Comparison of ENCODE assay signal across 1 cellular context in the genomic region with DNA sequence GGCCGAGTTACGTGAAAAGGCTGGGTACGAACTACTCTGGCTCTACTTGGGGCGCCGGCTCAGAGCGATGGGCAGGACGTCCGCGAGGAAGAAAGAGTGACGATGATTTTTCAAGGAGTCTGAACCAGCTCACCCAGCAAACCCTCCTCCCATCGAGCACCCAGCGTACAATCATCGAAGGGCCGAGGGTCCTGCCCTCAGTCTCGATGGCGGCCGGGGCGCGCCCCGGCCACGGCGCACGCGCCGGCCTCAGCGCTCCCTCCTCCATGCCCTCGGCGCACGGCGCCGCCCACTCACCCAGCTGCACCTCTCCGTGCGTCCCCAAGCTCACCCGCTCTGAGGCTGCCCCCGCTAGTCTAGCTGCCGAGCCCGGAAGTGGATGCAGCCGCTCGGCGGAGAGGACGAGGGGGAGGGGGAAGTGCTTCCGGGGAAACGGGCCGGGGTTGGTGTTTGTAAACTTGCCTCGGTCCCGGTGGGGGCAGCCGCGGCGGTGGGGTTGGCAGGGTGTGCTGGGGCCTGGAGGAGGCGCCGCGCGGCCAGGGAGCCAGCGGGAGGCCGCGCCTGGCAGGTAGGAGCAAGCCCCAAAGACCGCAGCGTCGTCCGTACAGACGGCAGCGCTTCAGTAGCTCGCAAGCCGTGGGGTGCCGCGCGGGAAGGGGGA.
TF ChIP-seq lines count a peak whose summit lies in the region.

A gene with protein sequence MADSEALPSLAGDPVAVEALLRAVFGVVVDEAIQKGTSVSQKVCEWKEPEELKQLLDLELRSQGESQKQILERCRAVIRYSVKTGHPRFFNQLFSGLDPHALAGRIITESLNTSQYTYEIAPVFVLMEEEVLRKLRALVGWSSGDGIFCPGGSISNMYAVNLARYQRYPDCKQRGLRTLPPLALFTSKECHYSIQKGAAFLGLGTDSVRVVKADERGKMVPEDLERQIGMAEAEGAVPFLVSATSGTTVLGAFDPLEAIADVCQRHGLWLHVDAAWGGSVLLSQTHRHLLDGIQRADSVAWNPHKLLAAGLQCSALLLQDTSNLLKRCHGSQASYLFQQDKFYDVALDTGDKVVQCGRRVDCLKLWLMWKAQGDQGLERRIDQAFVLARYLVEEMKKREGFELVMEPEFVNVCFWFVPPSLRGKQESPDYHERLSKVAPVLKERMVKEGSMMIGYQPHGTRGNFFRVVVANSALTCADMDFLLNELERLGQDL (minus strand): TSS at position 656 of the 661 bp plus-strand sequence. CDS start 7,455 bp downstream, outside the sequence.
A gene with protein sequence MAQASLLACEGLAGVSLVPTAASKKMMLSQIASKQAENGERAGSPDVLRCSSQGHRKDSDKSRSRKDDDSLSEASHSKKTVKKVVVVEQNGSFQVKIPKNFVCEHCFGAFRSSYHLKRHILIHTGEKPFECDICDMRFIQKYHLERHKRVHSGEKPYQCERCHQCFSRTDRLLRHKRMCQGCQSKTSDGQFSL (plus strand): TSS at position 453 of the 661 bp plus-strand sequence. CDS start 1,262 bp downstream, outside the sequence.

TF ChIP-seq in GM12878, 131 proteins besides CTCF, POLR2A, EP300 and RAD21 (continued from another document and continues in another):
- TF ChIP-seq, protein P1, sequence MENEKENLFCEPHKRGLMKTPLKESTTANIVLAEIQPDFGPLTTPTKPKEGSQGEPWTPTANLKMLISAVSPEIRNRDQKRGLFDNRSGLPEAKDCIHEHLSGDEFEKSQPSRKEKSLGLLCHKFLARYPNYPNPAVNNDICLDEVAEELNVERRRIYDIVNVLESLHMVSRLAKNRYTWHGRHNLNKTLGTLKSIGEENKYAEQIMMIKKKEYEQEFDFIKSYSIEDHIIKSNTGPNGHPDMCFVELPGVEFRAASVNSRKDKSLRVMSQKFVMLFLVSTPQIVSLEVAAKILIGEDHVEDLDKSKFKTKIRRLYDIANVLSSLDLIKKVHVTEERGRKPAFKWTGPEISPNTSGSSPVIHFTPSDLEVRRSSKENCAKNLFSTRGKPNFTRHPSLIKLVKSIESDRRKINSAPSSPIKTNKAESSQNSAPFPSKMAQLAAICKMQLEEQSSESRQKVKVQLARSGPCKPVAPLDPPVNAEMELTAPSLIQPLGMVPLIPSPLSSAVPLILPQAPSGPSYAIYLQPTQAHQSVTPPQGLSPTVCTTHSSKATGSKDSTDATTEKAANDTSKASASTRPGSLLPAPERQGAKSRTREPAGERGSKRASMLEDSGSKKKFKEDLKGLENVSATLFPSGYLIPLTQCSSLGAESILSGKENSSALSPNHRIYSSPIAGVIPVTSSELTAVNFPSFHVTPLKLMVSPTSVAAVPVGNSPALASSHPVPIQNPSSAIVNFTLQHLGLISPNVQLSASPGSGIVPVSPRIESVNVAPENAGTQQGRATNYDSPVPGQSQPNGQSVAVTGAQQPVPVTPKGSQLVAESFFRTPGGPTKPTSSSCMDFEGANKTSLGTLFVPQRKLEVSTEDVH (IDR thresholded peaks at IDR 0.05; ENCODE audit: low read depth, partially characterized antibody) = no peak
- TF ChIP-seq JUND (IDR thresholded peaks at IDR 0.05; ENCODE audit: low read depth, low read length) (peak; percentile 4; the same call in 1 of the 2 replicates), CHD2 (IDR thresholded peaks at IDR 0.05; ENCODE audit: borderline replicate concordance, low read depth, low read length) (peak; percentile 94), NR2C2 (IDR thresholded peaks at IDR 0.05; ENCODE audit: borderline replicate concordance, control insufficient read depth, insufficient read length, low read depth) (peak; percentile 68), CBX5 (IDR thresholded peaks at IDR 0.05; ENCODE audit: low read depth) (0 out of 2 replicates have a peak, but pooled peaks have one; percentile 29), SMARCA5 (IDR thresholded peaks at IDR 0.05) (no peak), HDAC2 (IDR thresholded peaks at IDR 0.05) (no peak), KAT2A (conservative IDR thresholded peaks at IDR 0.05; ENCODE audit: control insufficient read depth, low read depth, low read length) (no peak), POU2F2 (IDR thresholded peaks at IDR 0.05; ENCODE audit: borderline replicate concordance, low read depth, low read length) (peak; percentile 69; the same call in 1 of the 3 replicates), ZZZ3 (IDR thresholded peaks at IDR 0.05; ENCODE audit: control insufficient read depth, insufficient read length, low read depth) (no peak), ZNF622 (IDR thresholded peaks at IDR 0.05) (no peak), IKZF1 (conservative IDR thresholded peaks at IDR 0.05) (peak; percentile 90), SREBF2 (IDR thresholded peaks at IDR 0.05; ENCODE audit: low read length) (peak; percentile 45; the same call in 1 of the 2 replicates), MTA3 (IDR thresholded peaks at IDR 0.05; ENCODE audit: borderline replicate concordance, low read length) (no peak), DPF2 (IDR thresholded peaks at IDR 0.05) (0 out of 2 replicates have a peak, but pooled peaks have one; percentile 71), PML (IDR thresholded peaks at IDR 0.05; ENCODE audit: low read length) (peak; percentile 94; the same call in 1 of the 2 replicates), CHD4 (IDR thresholded peaks at IDR 0.05) (no peak), ASH2L (IDR thresholded peaks at IDR 0.05; ENCODE audit: borderline replicate concordance, low read depth) (0 out of 2 replicates have a peak, but pooled peaks have one; percentile 82), SPI1 (IDR thresholded peaks at IDR 0.05; ENCODE audit: borderline replicate concordance, insufficient read depth, low read depth, low read length) (peak; percentile 65; the same call in 1 of the 2 replicates)
- TF ChIP-seq, protein P2, sequence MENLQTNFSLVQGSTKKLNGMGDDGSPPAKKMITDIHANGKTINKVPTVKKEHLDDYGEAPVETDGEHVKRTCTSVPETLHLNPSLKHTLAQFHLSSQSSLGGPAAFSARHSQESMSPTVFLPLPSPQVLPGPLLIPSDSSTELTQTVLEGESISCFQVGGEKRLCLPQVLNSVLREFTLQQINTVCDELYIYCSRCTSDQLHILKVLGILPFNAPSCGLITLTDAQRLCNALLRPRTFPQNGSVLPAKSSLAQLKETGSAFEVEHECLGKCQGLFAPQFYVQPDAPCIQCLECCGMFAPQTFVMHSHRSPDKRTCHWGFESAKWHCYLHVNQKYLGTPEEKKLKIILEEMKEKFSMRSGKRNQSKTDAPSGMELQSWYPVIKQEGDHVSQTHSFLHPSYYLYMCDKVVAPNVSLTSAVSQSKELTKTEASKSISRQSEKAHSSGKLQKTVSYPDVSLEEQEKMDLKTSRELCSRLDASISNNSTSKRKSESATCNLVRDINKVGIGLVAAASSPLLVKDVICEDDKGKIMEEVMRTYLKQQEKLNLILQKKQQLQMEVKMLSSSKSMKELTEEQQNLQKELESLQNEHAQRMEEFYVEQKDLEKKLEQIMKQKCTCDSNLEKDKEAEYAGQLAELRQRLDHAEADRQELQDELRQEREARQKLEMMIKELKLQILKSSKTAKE (IDR thresholded peaks at IDR 0.05; ENCODE audit: low read depth, poor library complexity, severe bottlenecking) = no peak
- TF ChIP-seq, protein P3, sequence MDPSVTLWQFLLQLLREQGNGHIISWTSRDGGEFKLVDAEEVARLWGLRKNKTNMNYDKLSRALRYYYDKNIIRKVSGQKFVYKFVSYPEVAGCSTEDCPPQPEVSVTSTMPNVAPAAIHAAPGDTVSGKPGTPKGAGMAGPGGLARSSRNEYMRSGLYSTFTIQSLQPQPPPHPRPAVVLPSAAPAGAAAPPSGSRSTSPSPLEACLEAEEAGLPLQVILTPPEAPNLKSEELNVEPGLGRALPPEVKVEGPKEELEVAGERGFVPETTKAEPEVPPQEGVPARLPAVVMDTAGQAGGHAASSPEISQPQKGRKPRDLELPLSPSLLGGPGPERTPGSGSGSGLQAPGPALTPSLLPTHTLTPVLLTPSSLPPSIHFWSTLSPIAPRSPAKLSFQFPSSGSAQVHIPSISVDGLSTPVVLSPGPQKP (IDR thresholded peaks at IDR 0.05; ENCODE audit: low read depth, low read length) = peak; percentile 84
- TF ChIP-seq, protein P4, sequence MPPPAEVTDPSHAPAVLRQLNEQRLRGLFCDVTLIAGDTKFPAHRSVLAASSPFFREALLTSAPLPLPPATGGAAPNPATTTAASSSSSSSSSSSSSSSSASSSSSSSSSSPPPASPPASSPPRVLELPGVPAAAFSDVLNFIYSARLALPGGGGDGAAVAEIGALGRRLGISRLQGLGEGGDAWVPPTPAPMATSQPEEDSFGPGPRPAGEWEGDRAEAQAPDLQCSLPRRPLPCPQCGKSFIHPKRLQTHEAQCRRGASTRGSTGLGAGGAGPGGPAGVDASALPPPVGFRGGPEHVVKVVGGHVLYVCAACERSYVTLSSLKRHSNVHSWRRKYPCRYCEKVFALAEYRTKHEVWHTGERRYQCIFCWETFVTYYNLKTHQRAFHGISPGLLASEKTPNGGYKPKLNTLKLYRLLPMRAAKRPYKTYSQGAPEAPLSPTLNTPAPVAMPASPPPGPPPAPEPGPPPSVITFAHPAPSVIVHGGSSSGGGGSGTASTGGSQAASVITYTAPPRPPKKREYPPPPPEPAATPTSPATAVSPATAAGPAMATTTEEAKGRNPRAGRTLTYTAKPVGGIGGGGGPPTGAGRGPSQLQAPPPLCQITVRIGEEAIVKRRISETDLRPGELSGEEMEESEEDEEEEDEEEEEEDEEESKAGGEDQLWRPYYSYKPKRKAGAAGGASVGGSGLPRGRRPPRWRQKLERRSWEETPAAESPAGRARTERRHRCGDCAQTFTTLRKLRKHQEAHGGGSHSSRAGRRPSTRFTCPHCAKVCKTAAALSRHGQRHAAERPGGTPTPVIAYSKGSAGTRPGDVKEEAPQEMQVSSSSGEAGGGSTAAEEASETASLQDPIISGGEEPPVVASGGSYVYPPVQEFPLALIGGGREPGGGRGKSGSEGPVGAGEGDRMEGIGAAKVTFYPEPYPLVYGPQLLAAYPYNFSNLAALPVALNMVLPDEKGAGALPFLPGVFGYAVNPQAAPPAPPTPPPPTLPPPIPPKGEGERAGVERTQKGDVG (CRISPR knock-in tag; IDR thresholded peaks at IDR 0.05) = no peak
- TF ChIP-seq, protein P5, sequence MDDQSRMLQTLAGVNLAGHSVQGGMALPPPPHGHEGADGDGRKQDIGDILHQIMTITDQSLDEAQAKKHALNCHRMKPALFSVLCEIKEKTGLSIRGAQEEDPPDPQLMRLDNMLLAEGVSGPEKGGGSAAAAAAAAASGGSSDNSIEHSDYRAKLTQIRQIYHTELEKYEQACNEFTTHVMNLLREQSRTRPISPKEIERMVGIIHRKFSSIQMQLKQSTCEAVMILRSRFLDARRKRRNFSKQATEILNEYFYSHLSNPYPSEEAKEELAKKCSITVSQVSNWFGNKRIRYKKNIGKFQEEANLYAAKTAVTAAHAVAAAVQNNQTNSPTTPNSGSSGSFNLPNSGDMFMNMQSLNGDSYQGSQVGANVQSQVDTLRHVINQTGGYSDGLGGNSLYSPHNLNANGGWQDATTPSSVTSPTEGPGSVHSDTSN (IDR thresholded peaks at IDR 0.05; ENCODE audit: insufficient replicate concordance, low read depth, low read length) = peak; percentile 38
- TF ChIP-seq, protein P6, sequence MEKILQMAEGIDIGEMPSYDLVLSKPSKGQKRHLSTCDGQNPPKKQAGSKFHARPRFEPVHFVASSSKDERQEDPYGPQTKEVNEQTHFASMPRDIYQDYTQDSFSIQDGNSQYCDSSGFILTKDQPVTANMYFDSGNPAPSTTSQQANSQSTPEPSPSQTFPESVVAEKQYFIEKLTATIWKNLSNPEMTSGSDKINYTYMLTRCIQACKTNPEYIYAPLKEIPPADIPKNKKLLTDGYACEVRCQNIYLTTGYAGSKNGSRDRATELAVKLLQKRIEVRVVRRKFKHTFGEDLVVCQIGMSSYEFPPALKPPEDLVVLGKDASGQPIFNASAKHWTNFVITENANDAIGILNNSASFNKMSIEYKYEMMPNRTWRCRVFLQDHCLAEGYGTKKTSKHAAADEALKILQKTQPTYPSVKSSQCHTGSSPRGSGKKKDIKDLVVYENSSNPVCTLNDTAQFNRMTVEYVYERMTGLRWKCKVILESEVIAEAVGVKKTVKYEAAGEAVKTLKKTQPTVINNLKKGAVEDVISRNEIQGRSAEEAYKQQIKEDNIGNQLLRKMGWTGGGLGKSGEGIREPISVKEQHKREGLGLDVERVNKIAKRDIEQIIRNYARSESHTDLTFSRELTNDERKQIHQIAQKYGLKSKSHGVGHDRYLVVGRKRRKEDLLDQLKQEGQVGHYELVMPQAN (conservative IDR thresholded peaks at IDR 0.05) = no peak; the same call in 1 of the 2 replicates
- TF ChIP-seq, protein P7, sequence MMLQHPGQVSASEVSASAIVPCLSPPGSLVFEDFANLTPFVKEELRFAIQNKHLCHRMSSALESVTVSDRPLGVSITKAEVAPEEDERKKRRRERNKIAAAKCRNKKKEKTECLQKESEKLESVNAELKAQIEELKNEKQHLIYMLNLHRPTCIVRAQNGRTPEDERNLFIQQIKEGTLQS (IDR thresholded peaks at IDR 0.05; ENCODE audit: borderline replicate concordance, extremely low read depth, low read depth, low read length) = no peak
- TF ChIP-seq, protein P8, sequence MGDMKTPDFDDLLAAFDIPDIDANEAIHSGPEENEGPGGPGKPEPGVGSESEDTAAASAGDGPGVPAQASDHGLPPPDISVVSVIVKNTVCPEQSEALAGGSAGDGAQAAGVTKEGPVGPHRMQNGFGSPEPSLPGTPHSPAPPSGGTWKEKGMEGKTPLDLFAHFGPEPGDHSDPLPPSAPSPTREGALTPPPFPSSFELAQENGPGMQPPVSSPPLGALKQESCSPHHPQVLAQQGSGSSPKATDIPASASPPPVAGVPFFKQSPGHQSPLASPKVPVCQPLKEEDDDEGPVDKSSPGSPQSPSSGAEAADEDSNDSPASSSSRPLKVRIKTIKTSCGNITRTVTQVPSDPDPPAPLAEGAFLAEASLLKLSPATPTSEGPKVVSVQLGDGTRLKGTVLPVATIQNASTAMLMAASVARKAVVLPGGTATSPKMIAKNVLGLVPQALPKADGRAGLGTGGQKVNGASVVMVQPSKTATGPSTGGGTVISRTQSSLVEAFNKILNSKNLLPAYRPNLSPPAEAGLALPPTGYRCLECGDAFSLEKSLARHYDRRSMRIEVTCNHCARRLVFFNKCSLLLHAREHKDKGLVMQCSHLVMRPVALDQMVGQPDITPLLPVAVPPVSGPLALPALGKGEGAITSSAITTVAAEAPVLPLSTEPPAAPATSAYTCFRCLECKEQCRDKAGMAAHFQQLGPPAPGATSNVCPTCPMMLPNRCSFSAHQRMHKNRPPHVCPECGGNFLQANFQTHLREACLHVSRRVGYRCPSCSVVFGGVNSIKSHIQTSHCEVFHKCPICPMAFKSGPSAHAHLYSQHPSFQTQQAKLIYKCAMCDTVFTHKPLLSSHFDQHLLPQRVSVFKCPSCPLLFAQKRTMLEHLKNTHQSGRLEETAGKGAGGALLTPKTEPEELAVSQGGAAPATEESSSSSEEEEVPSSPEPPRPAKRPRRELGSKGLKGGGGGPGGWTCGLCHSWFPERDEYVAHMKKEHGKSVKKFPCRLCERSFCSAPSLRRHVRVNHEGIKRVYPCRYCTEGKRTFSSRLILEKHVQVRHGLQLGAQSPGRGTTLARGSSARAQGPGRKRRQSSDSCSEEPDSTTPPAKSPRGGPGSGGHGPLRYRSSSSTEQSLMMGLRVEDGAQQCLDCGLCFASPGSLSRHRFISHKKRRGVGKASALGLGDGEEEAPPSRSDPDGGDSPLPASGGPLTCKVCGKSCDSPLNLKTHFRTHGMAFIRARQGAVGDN (IDR thresholded peaks at IDR 0.05) = peak; percentile 84
- TF ChIP-seq, protein P9, sequence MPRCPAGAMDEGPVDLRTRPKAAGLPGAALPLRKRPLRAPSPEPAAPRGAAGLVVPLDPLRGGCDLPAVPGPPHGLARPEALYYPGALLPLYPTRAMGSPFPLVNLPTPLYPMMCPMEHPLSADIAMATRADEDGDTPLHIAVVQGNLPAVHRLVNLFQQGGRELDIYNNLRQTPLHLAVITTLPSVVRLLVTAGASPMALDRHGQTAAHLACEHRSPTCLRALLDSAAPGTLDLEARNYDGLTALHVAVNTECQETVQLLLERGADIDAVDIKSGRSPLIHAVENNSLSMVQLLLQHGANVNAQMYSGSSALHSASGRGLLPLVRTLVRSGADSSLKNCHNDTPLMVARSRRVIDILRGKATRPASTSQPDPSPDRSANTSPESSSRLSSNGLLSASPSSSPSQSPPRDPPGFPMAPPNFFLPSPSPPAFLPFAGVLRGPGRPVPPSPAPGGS (IDR thresholded peaks at IDR 0.05; ENCODE audit: borderline replicate concordance, insufficient read depth, low read depth, low read length, poor library complexity, severe bottlenecking) = peak; percentile 15
